Comparison of ENCODE assay signal across 24 cellular contexts in genomic region chr2:169979025-169979424, GRCh38.
"Had no signal": no experiment of that assay in that cellular context is flagged by ENCODE, and none has a peak within 500 bp of the region (broad histone marks: within the 10 kb centered on the region; RNA-seq: fewer than 3 reads in every experiment).

No MANE protein-coding gene starts in this region.

- ATAC-seq: activated CD4-positive, alpha-beta T cell treated with anti-CD3 and anti-CD28 coated beads for 36 hours; activated CD4-positive, CD25-positive, alpha-beta regulatory T cell treated with anti-CD3 and anti-CD28 coated beads, Interleukin-2, amount 50 U/mL, for 24 hours; activated CD8-positive, alpha-beta T cell treated with anti-CD3 and anti-CD28 coated beads, Interleukin-2, amount 10 ng/mL, durations not matched to agents 7 days and 5 days; activated naive CD4-positive, alpha-beta T cell treated with anti-CD3 and anti-CD28 coated beads, Interleukin-2, amount 50 U/mL, for 72 hours; Panc1 had no signal

- H3K9ac ChIP-seq: KMS-11 had no signal

- H3K36me3 ChIP-seq: SJCRH30 had no signal

- H3K27me3 ChIP-seq: SJCRH30 had no signal

- DNase-seq: activated CD4-positive, alpha-beta T cell treated with anti-CD3 and anti-CD28 coated beads for 36 hours; activated CD4-positive, alpha-beta T cell treated with anti-CD3 and anti-CD28 coated beads, Interleukin-2, amount 10 ng/mL, durations not matched to agents 7 days and 5 days; activated CD4-positive, alpha-beta T cell treated with anti-CD3 and anti-CD28 coated beads, Interleukin-2, amount 50 U/mL, for 48 hours; activated CD8-positive, alpha-beta T cell treated with anti-CD3 and anti-CD28 coated beads, Interleukin-2, amount 10 ng/mL, durations not matched to agents 7 days and 5 days; activated gamma-delta T cell; activated naive CD4-positive, alpha-beta T cell treated with Interleukin-2 at 50 U/mL for 16 hours; activated T-cell treated with anti-CD3 and anti-CD28 coated beads, Interleukin-2, amount 50 U/mL, for 24 hours; anterior cingulate cortex; central memory CD4-positive, alpha-beta T cell; NCI-H1092 treated with DMSO at 0.1 percent for 48 hours; NCI-H1417; NCI-H146; NCI-H187; NCI-H2029 treated with DMSO at 0.1 percent for 48 hours; NCI-H2107; NCI-H226; NCI-H446 treated with DMSO at 0.1 percent for 48 hours; SHP77; SJCRH30 had no signal

- H3K4me1 ChIP-seq: SJCRH30 had no signal

- H3K4me3 ChIP-seq: SJCRH30, SK-N-MC had no signal

- H3K27ac ChIP-seq: KMS-11, SJCRH30, SK-N-MC had no signal

- H3K4me2 ChIP-seq: KMS-11 had no signal
